Comparison of ENCODE assay signal across 30 cellular contexts in genomic region chr4:60794372-60794771, GRCh38.
"Had no signal": no experiment of that assay in that cellular context is flagged by ENCODE, and none has a peak within 500 bp of the region (broad histone marks: within the 10 kb centered on the region; RNA-seq: fewer than 3 reads in every experiment).

No MANE protein-coding gene starts in this region.

- H3K9me3 ChIP-seq: Peyer's patch had no signal

- DNase-seq: activated CD4-positive, alpha-beta memory T cell treated with anti-CD3 and anti-CD28 coated beads, Interleukin-2, amount 10 ng/mL, durations not matched to agents 7 days and 5 days; activated CD4-positive, alpha-beta T cell treated with anti-CD3 and anti-CD28 coated beads for 1 hour; activated CD4-positive, alpha-beta T cell treated with anti-CD3 and anti-CD28 coated beads for 48 hours; activated CD4-positive, CD25-positive, alpha-beta regulatory T cell; activated CD8-positive, alpha-beta memory T cell treated with anti-CD3 and anti-CD28 coated beads for 24 hours; activated CD8-positive, alpha-beta memory T cell treated with anti-CD3 and anti-CD28 coated beads, Interleukin-2, amount 10 ng/mL, durations not matched to agents 7 days and 5 days; activated CD8-positive, alpha-beta memory T cell treated with anti-CD3 and anti-CD28 coated beads, Interleukin-2, amount 50 U/mL, for 48 hours; activated effector memory CD4-positive, alpha-beta T cell treated with Interleukin-2 at 50 U/mL for 16 hours; activated naive CD4-positive, alpha-beta T cell treated with anti-CD3 and anti-CD28 coated beads, Interleukin-2, amount 10 ng/mL, durations not matched to agents 7 days and 5 days; activated naive CD8-positive, alpha-beta T cell treated with anti-CD3 and anti-CD28 coated beads, Interleukin-2, amount 50 U/mL, for 24 hours; activated T-cell treated with anti-CD3 and anti-CD28 coated beads, Interleukin-2, amount 50 U/mL, for 48 hours; anterior cingulate cortex; brain microvascular endothelial cell; IMR-90; NCI-H1436 treated with DMSO at 0.1 percent for 48 hours; NCI-H1694 treated with DMSO at 0.1 percent for 48 hours; NCI-H2029; NCI-H345; NCI-H510A treated with DMSO at 0.1 percent for 48 hours; NCI-H526 treated with DMSO at 0.1 percent for 48 hours; NK-92 treated with Interleukin-12 subunit alpha and Interleukin-12 subunit beta, amount 100 ng/mL, for 24 hours; PC-3; Peyer's patch; RPMI8226; SIG-M5; T-helper 1 cell; T-helper 2 cell; T-helper 9 cell; WERI-Rb-1 had no signal

- H3K27ac ChIP-seq: brain microvascular endothelial cell, WERI-Rb-1 had no signal

- H3K27me3 ChIP-seq: brain microvascular endothelial cell, Peyer's patch had no signal

- H3K4me1 ChIP-seq: Peyer's patch had no signal

- H3K4me3 ChIP-seq: K562, Peyer's patch had no signal

- H3K36me3 ChIP-seq: brain microvascular endothelial cell, Peyer's patch, WERI-Rb-1 had no signal
